Comparison of ENCODE assay signal across 8 cellular contexts in the genomic region with DNA sequence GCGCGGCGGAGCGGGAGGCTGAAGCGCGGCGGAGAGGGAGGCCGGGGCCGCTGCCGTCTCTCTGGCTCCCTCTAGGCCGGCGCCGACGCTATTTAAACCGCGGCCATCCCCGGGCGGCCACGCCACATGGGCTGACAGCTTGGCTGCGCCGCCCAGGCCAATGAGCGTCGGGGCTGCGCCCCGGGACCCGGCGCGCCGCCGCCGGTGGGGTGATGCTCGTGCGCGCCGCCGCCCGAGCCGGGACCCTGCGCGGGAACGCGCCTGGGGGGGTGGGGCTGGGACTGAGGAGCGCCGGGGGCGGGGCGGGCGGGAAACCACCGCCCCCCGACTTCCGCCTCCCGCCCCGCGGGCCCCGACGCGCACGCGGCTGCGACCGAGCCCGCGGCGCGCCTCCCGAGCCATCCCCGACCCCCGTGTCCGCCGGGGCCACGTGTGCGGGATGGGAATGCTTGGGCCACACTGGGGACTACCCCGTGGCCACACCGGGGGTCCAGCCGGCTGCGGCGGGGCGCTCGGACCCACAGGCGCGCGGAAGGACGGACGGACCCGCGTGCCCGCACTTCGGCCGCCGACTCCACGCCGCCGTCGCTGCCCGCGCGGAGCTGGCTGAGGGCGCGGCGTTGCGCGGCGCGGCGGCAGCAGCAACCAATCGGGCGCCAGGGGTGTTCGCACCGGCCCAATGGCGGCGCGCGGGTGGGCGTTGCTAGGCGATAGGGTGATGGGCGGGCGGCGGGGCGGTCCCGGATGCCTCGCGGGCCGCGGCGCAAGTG. TPM values are rescaled to one million over a fixed set of nuclear protein-coding genes. Genes with fewer than 3 reads are reported as not detected.
DNase-seq lines count a peak whose midpoint lies in the region; ATAC-seq, FAIRE-seq and TF ChIP-seq lines count a peak whose summit lies in the region.

FASN (minus strand) TSS at position 68 of the 770 bp plus-strand sequence. CDS start 1,791 bp downstream, outside the sequence.

- H3K9ac ChIP-seq in colonic mucosa (ENCODE audit: low read depth in 2 of 2, low read length in 2 of 2), result peak within 1 kb of the TSS; percentile 85 to 92

- no peaks in the 10 kb centered on the region for H3K9me3 ChIP-seq in colonic mucosa

- H3K4me1 ChIP-seq in colonic mucosa, result peaks cover 30% of the 10 kb centered on the region

- POLR2A ChIA-PET in BJ (lab: Charles Lee), result no interaction called here

- H3K36me3 ChIP-seq in BJ (ENCODE audit: control insufficient read depth, insufficient read depth, low read length) (peaks cover 17% of the 10 kb centered on the region), colonic mucosa (peaks cover 15% of the 10 kb centered on the region)

- intact Hi-C loops in colonic mucosa (cut with DNase I), result no loop called here

- TF ChIP-seq CTCF in BJ (IDR thresholded peaks at IDR 0.05; ENCODE audit: insufficient read depth, low read depth, low read length), result peak; percentile 53
- TF ChIP-seq CTCF in colonic mucosa (IDR thresholded peaks at IDR 0.05), result no peak

- CTCF ChIA-PET in BJ (lab: Yijun Ruan, JAX), result interaction anchor here (0.6 to 1.8 kb wide), 6 partner anchors 16 to 417 kb away, joined by 3 to 6 read pairs (median 3); partner anchors contain the start of gene NOTUM

- H3K27me3 ChIP-seq in BJ (ENCODE audit: control insufficient read depth, insufficient read depth, low read length) (no peaks in the 10 kb centered on the region), colonic mucosa (no peaks in the 10 kb centered on the region)

- peak; percentile 85 for FAIRE-seq in GM19239 (lab: Jason Lieb, UNC)

- ATAC-seq in HG03457 (IDR thresholded peaks at IDR 0.05; ENCODE audit: unreplicated experiment) (peak; percentile 52), left lobe of liver (peak; percentile 42)

- peak within 1 kb of the TSS; percentile 76 for H3K4me3 ChIP-seq in BJ (ENCODE audit: low read depth, low read length)
- peak within 1 kb of the TSS; percentile 97 for H3K4me3 ChIP-seq in colonic mucosa

- DNase-seq in BJ (ENCODE audit: low read depth) (peak; percentile 60), GM19239 (ENCODE audit: insufficient read length, low spot score) (peak; percentile 100), NCI-H524 (lab: John Stamatoyannopoulos, UW) (peak; percentile 97 to 100), colonic mucosa (peak; percentile 95), left lobe of liver (ENCODE audit: low spot score) (peak; percentile 97)
- DNase-seq in activated CD4-positive, alpha-beta T cell treated with anti-CD3 and anti-CD28 coated beads for 4 hours, result peak; percentile 92 to 93
- DNase-seq in stimulated activated CD4-positive, alpha-beta T cell treated with anti-CD3 and anti-CD28 coated beads, Interleukin-2, amount 100 ng/mL, for 4 hours (ENCODE audit: low read depth), result peak; percentile 89

- peak within 1 kb of the TSS; percentile 94 for H3K27ac ChIP-seq in colonic mucosa

RNA-seq across cellular contexts. Expression of gene FASN, which starts in this region (rescaled TPM):
- polyA plus RNA-seq in BJ (2011; rRNA removed), result 5.2 and 11.3 TPM in 2 replicates
- polyA minus RNA-seq in BJ (2011; rRNA and poly(A)+ RNA removed), result 9.4 and 13.4 TPM in 2 replicates
- total RNA-seq in colonic mucosa (100 to 1,000 TPM; 168 to 198 TPM), left lobe of liver (267 TPM)

Comparison
In these comparisons a context has a peak if more than half of its experiments do, and no peak if none do; other contexts are left out.
1. Peak in every context shown above with its lines: DNase-seq, ATAC-seq, H3K4me3 ChIP-seq and H3K27ac ChIP-seq.